ENCODE assay signal across 8 cellular contexts in the genomic region with DNA sequence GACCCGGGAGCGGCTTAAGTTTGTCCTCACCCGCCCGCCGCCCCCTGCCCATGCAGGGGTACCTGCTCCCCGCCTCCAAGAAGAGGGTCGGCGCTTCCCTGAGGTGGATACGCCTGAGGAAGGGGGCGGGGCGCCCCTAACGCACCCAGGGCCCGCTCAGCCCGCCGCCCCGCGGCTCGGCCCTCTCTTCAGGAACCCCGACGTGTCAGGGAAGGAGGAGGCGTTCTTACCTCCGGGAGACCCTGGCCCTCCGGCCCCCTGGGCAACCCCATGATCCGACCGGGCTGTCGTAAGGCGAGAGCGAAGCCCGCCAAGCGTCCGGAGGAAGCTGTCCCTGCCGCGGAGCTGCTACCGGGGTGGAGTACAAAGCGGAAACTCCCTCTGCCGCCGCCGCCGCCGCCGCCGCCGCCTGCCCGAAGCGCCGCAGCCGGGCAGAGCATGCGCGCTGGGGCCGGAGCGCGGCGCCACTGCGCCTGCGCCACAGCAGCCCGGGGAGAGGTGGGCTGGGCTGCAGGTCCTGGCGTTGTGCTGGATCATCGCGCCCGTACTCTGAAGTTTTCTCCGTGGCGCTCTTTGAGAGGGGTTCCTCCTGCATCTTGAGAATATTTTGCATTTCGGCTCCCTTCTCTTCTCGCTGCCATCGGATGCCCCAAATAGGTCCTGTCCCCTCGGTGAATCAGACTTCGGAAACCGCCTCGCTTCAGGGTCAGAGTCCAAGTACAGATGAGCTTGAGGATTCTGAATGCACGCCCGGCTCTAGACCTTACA. TPM values are rescaled to one million over a fixed set of nuclear protein-coding genes. Genes with fewer than 3 reads are reported as not detected.
DNase-seq lines count a peak whose midpoint lies in the region; ATAC-seq and TF ChIP-seq lines count a peak whose summit lies in the region.

A gene with protein sequence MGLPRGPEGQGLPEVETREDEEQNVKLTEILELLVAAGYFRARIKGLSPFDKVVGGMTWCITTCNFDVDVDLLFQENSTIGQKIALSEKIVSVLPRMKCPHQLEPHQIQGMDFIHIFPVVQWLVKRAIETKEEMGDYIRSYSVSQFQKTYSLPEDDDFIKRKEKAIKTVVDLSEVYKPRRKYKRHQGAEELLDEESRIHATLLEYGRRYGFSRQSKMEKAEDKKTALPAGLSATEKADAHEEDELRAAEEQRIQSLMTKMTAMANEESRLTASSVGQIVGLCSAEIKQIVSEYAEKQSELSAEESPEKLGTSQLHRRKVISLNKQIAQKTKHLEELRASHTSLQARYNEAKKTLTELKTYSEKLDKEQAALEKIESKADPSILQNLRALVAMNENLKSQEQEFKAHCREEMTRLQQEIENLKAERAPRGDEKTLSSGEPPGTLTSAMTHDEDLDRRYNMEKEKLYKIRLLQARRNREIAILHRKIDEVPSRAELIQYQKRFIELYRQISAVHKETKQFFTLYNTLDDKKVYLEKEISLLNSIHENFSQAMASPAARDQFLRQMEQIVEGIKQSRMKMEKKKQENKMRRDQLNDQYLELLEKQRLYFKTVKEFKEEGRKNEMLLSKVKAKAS (minus strand): TSS at position 347 of the 768 bp plus-strand sequence. CDS start 75 bp downstream, at position 272.

- peak; percentile 89 for ATAC-seq in GM19328 (IDR thresholded peaks at IDR 0.05; ENCODE audit: unreplicated experiment)
- ATAC-seq in HG03469 (IDR thresholded peaks at IDR 0.05; ENCODE audit: unreplicated experiment): peak; percentile 82

- WGBS in liver: under 1% methylated on average over 71 of the region's 71 CpGs

- H3K9ac ChIP-seq in liver (ENCODE audit: low read depth in 1 of 2, low read length in 2 of 2): peak within 1 kb of the TSS; percentile 40 to 41

- TF ChIP-seq CTCF in liver (IDR thresholded peaks at IDR 0.05; ENCODE audit: low read depth, low read length, missing input control): no peak

- no peaks in the 10 kb centered on the region for H3K9me3 ChIP-seq in liver (ENCODE audit: control insufficient read depth in 4 of 4, low read length in 3 of 4)

- TF ChIP-seq RAD21 in liver (IDR thresholded peaks at IDR 0.05): no peak

- no peaks in the 10 kb centered on the region for H3K36me3 ChIP-seq in liver (ENCODE audit: control insufficient read depth in 4 of 4, insufficient read depth in 3 of 4, low read depth in 1 of 4, low read length in 3 of 4)

- no peaks in the 10 kb centered on the region for H3K27me3 ChIP-seq in liver (ENCODE audit: control insufficient read depth in 4 of 4, insufficient read depth in 4 of 4, low read length in 3 of 4)

- peak within 1 kb of the TSS; percentile 68 to 79 for H3K27ac ChIP-seq in liver (ENCODE audit: low read depth in 1 of 2, low read length in 2 of 2)

- peak within 1 kb of the TSS; percentile 80 to 97 (median 95) for H3K4me3 ChIP-seq in liver (ENCODE audit: low read depth in 1 of 3, low read length in 3 of 3)

- peak in 13 of 14 donors; percentile 62 to 92 (median 77) for DNase-seq in C1 segment of cervical spinal cord (lab: John Stamatoyannopoulos, UW)
- peak; percentile 54 for DNase-seq in NCI-H748 treated with DMSO at 0.1 percent for 48 hours (lab: John Stamatoyannopoulos, UW)
- DNase-seq in activated CD4-positive, alpha-beta T cell treated with anti-CD3 and anti-CD28 coated beads, Interleukin-2, amount 50 U/mL, for 4 hours: peak; percentile 75 to 78
- peak; percentile 91 for DNase-seq in dermis blood vessel endothelial cell
- peak; percentile 85 for DNase-seq in stimulated activated CD4-positive, alpha-beta T cell treated with anti-CD3 and anti-CD28 coated beads, Interleukin-4, amount 100 ng/mL, for 1 hour

- peaks cover 7 to 23% (median 21%) of the 10 kb centered on the region in 4 donors for H3K4me1 ChIP-seq in liver (ENCODE audit: control insufficient read depth in 4 of 4, insufficient read depth in 4 of 4, low read length in 3 of 4)

TF ChIP-seq in liver, 16 proteins besides CTCF, POLR2A, EP300 and RAD21:
- TF ChIP-seq RXRA (IDR thresholded peaks at IDR 0.05) (peak in 1 of 2 donors; percentile 7), HNF4A (conservative IDR thresholded peaks at IDR 0.05) (peak; percentile 80 to 81), HNF4G (IDR thresholded peaks at IDR 0.05) (peak; percentile 64), SP1 (IDR thresholded peaks at IDR 0.05) (peak; percentile 13), JUND (IDR thresholded peaks at IDR 0.05) (no peak), YY1 (IDR thresholded peaks at IDR 0.05) (peak; percentile 35)
- TF ChIP-seq, protein P1, sequence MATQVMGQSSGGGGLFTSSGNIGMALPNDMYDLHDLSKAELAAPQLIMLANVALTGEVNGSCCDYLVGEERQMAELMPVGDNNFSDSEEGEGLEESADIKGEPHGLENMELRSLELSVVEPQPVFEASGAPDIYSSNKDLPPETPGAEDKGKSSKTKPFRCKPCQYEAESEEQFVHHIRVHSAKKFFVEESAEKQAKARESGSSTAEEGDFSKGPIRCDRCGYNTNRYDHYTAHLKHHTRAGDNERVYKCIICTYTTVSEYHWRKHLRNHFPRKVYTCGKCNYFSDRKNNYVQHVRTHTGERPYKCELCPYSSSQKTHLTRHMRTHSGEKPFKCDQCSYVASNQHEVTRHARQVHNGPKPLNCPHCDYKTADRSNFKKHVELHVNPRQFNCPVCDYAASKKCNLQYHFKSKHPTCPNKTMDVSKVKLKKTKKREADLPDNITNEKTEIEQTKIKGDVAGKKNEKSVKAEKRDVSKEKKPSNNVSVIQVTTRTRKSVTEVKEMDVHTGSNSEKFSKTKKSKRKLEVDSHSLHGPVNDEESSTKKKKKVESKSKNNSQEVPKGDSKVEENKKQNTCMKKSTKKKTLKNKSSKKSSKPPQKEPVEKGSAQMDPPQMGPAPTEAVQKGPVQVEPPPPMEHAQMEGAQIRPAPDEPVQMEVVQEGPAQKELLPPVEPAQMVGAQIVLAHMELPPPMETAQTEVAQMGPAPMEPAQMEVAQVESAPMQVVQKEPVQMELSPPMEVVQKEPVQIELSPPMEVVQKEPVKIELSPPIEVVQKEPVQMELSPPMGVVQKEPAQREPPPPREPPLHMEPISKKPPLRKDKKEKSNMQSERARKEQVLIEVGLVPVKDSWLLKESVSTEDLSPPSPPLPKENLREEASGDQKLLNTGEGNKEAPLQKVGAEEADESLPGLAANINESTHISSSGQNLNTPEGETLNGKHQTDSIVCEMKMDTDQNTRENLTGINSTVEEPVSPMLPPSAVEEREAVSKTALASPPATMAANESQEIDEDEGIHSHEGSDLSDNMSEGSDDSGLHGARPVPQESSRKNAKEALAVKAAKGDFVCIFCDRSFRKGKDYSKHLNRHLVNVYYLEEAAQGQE (IDR thresholded peaks at IDR 0.05): peak; percentile 14
- TF ChIP-seq, protein P2, sequence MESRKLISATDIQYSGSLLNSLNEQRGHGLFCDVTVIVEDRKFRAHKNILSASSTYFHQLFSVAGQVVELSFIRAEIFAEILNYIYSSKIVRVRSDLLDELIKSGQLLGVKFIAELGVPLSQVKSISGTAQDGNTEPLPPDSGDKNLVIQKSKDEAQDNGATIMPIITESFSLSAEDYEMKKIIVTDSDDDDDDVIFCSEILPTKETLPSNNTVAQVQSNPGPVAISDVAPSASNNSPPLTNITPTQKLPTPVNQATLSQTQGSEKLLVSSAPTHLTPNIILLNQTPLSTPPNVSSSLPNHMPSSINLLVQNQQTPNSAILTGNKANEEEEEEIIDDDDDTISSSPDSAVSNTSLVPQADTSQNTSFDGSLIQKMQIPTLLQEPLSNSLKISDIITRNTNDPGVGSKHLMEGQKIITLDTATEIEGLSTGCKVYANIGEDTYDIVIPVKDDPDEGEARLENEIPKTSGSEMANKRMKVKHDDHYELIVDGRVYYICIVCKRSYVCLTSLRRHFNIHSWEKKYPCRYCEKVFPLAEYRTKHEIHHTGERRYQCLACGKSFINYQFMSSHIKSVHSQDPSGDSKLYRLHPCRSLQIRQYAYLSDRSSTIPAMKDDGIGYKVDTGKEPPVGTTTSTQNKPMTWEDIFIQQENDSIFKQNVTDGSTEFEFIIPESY (IDR thresholded peaks at IDR 0.05): no peak

RNA-seq across cellular contexts. Expression of the gene that starts here (rescaled TPM):
- total RNA-seq in dermis blood vessel endothelial cell (36.6 and 37.6 TPM in 2 replicates), liver (10 to 100 TPM; 10.7 to 14.2 TPM)
- 1 to 10 TPM; 4.0 to 6.3 TPM for polyA plus RNA-seq in liver

Comparison
In these comparisons a context has a peak if more than half of its experiments do, and no peak if none do; other contexts are left out.
1. Peak in every context shown above with its lines: DNase-seq, ATAC-seq, H3K4me3 ChIP-seq and H3K27ac ChIP-seq.